In genomic region chr13:34076319-34076718, GRCh38 we compare ENCODE assay signal across 27 cellular contexts.
DNase-seq lines count a peak whose midpoint lies in the region; ATAC-seq and TF ChIP-seq lines count a peak whose summit lies in the region.
"Had no signal": no experiment of that assay in that cellular context is flagged by ENCODE, and none has a peak within 500 bp of the region (broad histone marks: within the 10 kb centered on the region; RNA-seq: fewer than 3 reads in every experiment).

No MANE protein-coding gene starts in this region.

- no peak for ATAC-seq in GM18868 (IDR thresholded peaks at IDR 0.05; ENCODE audit: unreplicated experiment)
- ATAC-seq: activated naive CD4-positive, alpha-beta T cell treated with anti-CD3 and anti-CD28 coated beads, Interleukin-2, amount 50 U/mL, for 72 hours; natural killer cell; stimulated activated memory B cell treated with anti-CD40 and anti-IgM and Interleukin-4, amounts not matched to agents 10 μg/mL and 1 μg/mL and 100 μg/mL, for 72 hours had no signal

- H3K27ac ChIP-seq in mesendoderm (ENCODE audit: low read depth, low read length) (no peak overlapping the region), sigmoid colon (no peak overlapping the region)
- H3K27ac ChIP-seq: ovary, RWPE1, SK-N-MC, vagina, WERI-Rb-1 had no signal

- TF ChIP-seq EP300 in sigmoid colon (IDR thresholded peaks at IDR 0.05) = no peak

- H4K5ac ChIP-seq in mesendoderm (ENCODE audit: low read length) = no peak overlapping the region

- no peak overlapping the region for H3K9ac ChIP-seq in mesendoderm (ENCODE audit: low read length)

- WGBS in mesendoderm (ENCODE audit: extremely low coverage, insufficient coverage, low lambda C conversion rate) = no CpG with 5 or more reads among the region's 1 CpG
- 96 to 98% methylated on average over 1 of the region's 1 CpG for WGBS in sigmoid colon, 2 donors

- no peaks in the 10 kb centered on the region for H3K79me1 ChIP-seq in mesendoderm (ENCODE audit: low read length)

- H3K36me3 ChIP-seq in mesendoderm (ENCODE audit: control insufficient read depth, insufficient read depth, low read length) = no peaks in the 10 kb centered on the region
- no peaks in the 10 kb centered on the region for H3K36me3 ChIP-seq in sigmoid colon
- H3K36me3 ChIP-seq: ovary, vagina, WERI-Rb-1 had no signal

- no peaks in the 10 kb centered on the region for H3K27me3 Mint-ChIP-seq in HFFc6 (ENCODE audit: insufficient read depth)

- no peak for TF ChIP-seq POLR2A in sigmoid colon (IDR thresholded peaks at IDR 0.05)

- no peak overlapping the region for H3K56ac ChIP-seq in mesendoderm (ENCODE audit: low read length)

- H3K9me3 Mint-ChIP-seq in HFFc6 = peaks cover 6% of the 10 kb centered on the region; the same call in 1 of the 2 replicates
- H3K9me3 Mint-ChIP-seq: T-helper 2 cell treated with Interferon-gamma antibody and Interleukin-4, amounts not matched to agents 5 μg/mL and 100 μg/mL, for 36 hours had no signal

- H3K27me3 ChIP-seq in mesendoderm (ENCODE audit: insufficient read depth, low read length, poor library complexity) = no peaks in the 10 kb centered on the region
- H3K27me3 ChIP-seq in sigmoid colon = no peaks in the 10 kb centered on the region
- H3K27me3 ChIP-seq: ovary, vagina had no signal

- H3K4me2 ChIP-seq in mesendoderm (ENCODE audit: low read length) = no peak overlapping the region

- TF ChIP-seq CTCF in AG10803 (conservative IDR thresholded peaks at IDR 0.05; ENCODE audit: low read length) (no peak), HFFc6 (IDR thresholded peaks at IDR 0.05) (no peak), sigmoid colon (IDR thresholded peaks at IDR 0.05) (no peak)

- DNase-seq in AG10803 (ENCODE audit: low read depth) (peak; percentile 49), HFFc6 (peak; percentile 78), amniotic epithelial cell (ENCODE audit: low read depth) (peak; percentile 3), mesendoderm (peak; percentile 66), sigmoid colon (no peak), DMS153 (lab: John Stamatoyannopoulos, UW) (no peak), LoVo (ENCODE audit: low spot score) (no peak)
- DNase-seq: activated CD4-positive, alpha-beta T cell treated with anti-CD3 and anti-CD28 coated beads, Interleukin-2, amount 50 U/mL, for 4 hours; cerebellar nuclear complex; foreskin melanocyte; GOT3; immature natural killer cell; natural killer cell; NCI-H1436 treated with DMSO at 0.1 percent for 48 hours; NCI-H2171; ovary; stimulated activated CD4-positive, alpha-beta T cell treated with anti-CD3 and anti-CD28 coated beads, Interleukin-4, amount 100 ng/mL, for 1 hour; WERI-Rb-1 had no signal

- H3K4me3 ChIP-seq in AG10803 (ENCODE audit: low read length) (no peak overlapping the region), mesendoderm (ENCODE audit: low read length) (no peak overlapping the region), sigmoid colon (no peak overlapping the region)
- H3K4me3 ChIP-seq: ovary, SK-N-MC, vagina had no signal

- H3K27ac Mint-ChIP-seq in HFFc6 = peak overlapping the region; percentile 80
- H3K27ac Mint-ChIP-seq: activated naive CD4-positive, alpha-beta T cell treated with anti-CD3 and anti-CD28 coated beads, Interleukin-2, amount 50 U/mL, for 72 hours; activated T-helper 2 cell treated with anti-CD3 and anti-CD28 coated beads, Interferon-gamma antibody, Interleukin-2, Interleukin-4, amounts not matched to agents 10 μg/mL and 5 μg/mL and 100 μg/mL, durations not matched to agents 14 hours and 24 hours and 36 hours; CD14-positive monocyte; immature natural killer cell; natural killer cell; stimulated activated memory B cell treated with anti-CD40 and anti-IgM and Interleukin-4, amounts not matched to agents 10 μg/mL and 1 μg/mL and 100 μg/mL, for 72 hours; T-helper 2 cell treated with Interferon-gamma antibody and Interleukin-4, amounts not matched to agents 5 μg/mL and 100 μg/mL, for 36 hours had no signal

- H3K9me3 ChIP-seq in sigmoid colon = no peaks in the 10 kb centered on the region
- H3K9me3 ChIP-seq: ovary, vagina had no signal

- H2AK5ac ChIP-seq in mesendoderm (ENCODE audit: low read length) = no peak overlapping the region

- peaks cover 3% of the 10 kb centered on the region for H3K4me1 ChIP-seq in mesendoderm (ENCODE audit: control insufficient read depth, low read depth, low read length)
- peaks cover 0 to 12% (median 10%) of the 10 kb centered on the region in 4 donors for H3K4me1 ChIP-seq in sigmoid colon

- no peaks in the 10 kb centered on the region for H3K79me2 ChIP-seq in mesendoderm (ENCODE audit: control insufficient read depth, insufficient read depth, low read length)

- H2BK15ac ChIP-seq in mesendoderm (replicated peaks; ENCODE audit: low read depth) = no peak overlapping the region

- peak overlapping the region; percentile 77 for H3K4me3 Mint-ChIP-seq in HFFc6
- H3K4me3 Mint-ChIP-seq: CD14-positive monocyte; immature natural killer cell; natural killer cell; stimulated activated memory B cell treated with anti-CD40 and anti-IgM and Interleukin-4, amounts not matched to agents 10 μg/mL and 1 μg/mL and 100 μg/mL, for 72 hours; T-helper 2 cell treated with Interferon-gamma antibody and Interleukin-4, amounts not matched to agents 5 μg/mL and 100 μg/mL, for 36 hours had no signal

- H2BK120ac ChIP-seq in mesendoderm (ENCODE audit: low read depth, low read length) = no peak overlapping the region

- peaks cover 9% of the 10 kb centered on the region for H3K4me1 Mint-ChIP-seq in HFFc6 (ENCODE audit: low read depth)
- H3K4me1 Mint-ChIP-seq: CD14-positive monocyte; immature natural killer cell; natural killer cell; stimulated activated memory B cell treated with anti-CD40 and anti-IgM and Interleukin-4, amounts not matched to agents 10 μg/mL and 1 μg/mL and 100 μg/mL, for 72 hours had no signal

- H3K18ac ChIP-seq in mesendoderm (ENCODE audit: low read length) = no peak overlapping the region

- H3K4ac ChIP-seq in mesendoderm (ENCODE audit: low read depth, low read length) = no peak overlapping the region

- intact Hi-C loops in sigmoid colon (cut with DNase I) = loop anchor here (10.0 kb wide), 1 partner anchor 1088 kb away; no protein-coding TSS in a partner anchor

- H4K8ac ChIP-seq in mesendoderm (ENCODE audit: low read depth, low read length) = no peak overlapping the region

- no peaks in the 10 kb centered on the region for H3K36me3 Mint-ChIP-seq in HFFc6 (ENCODE audit: low read depth)
- H3K36me3 Mint-ChIP-seq: activated naive CD4-positive, alpha-beta T cell treated with anti-CD3 and anti-CD28 coated beads, Interleukin-2, amount 50 U/mL, for 72 hours; CD14-positive monocyte; immature natural killer cell; natural killer cell; stimulated activated memory B cell treated with anti-CD40 and anti-IgM and Interleukin-4, amounts not matched to agents 10 μg/mL and 1 μg/mL and 100 μg/mL, for 72 hours had no signal

- H2BK5ac ChIP-seq in mesendoderm (ENCODE audit: low read length) = no peak overlapping the region

- H3K23ac ChIP-seq in mesendoderm (ENCODE audit: low read length) = no peak overlapping the region

Comparison
In these comparisons a context has a peak if more than half of its experiments do, and no peak if none do; other contexts are left out.
1. DNase-seq: peak in AG10803 (single experiment), HFFc6 (single experiment), amniotic epithelial cell (single experiment) and mesendoderm (single experiment); none in sigmoid colon (single experiment), DMS153 (single experiment) and LoVo (single experiment).